1 cellular context compared by ENCODE assay signal in genomic region chr11:107565955-107566501, GRCh38.
TF ChIP-seq lines count a peak whose summit lies in the region.

No MANE protein-coding gene starts in this region.

TF ChIP-seq in HEK293, 187 proteins besides CTCF, POLR2A, EP300 and RAD21:
- TF ChIP-seq ZBTB20 (tag by site-specific recombination; IDR thresholded peaks at IDR 0.05) (0 out of 2 replicates have a peak, but pooled peaks have one; percentile 7), PRDM10 (tag by site-specific recombination; IDR thresholded peaks at IDR 0.05) (0 out of 2 replicates have a peak, but pooled peaks have one; percentile 5)
